Comparison of ENCODE assay signal across 8 cellular contexts in genomic region chr10:57338823-57339558, GRCh38.
DNase-seq lines count a peak whose midpoint lies in the region; ATAC-seq, FAIRE-seq and TF ChIP-seq lines count a peak whose summit lies in the region.

No MANE protein-coding gene starts in this region.

- ATAC-seq in HG02571 (IDR thresholded peaks at IDR 0.05; ENCODE audit: unreplicated experiment): no peak

- peak; percentile 61 for TF ChIP-seq CTCF in DOHH2 (IDR thresholded peaks at IDR 0.05; ENCODE audit: low read depth, low read length, poor library complexity, severe bottlenecking)
- no peak for TF ChIP-seq CTCF in GM20000 (IDR thresholded peaks at IDR 0.05; ENCODE audit: extremely low read depth, missing control alignments)
- TF ChIP-seq CTCF in WI38 (IDR thresholded peaks at IDR 0.05; ENCODE audit: low read depth, low read length): peak; percentile 50; the same call in 1 of the 2 replicates

- no peaks in the 10 kb centered on the region for H3K4me1 ChIP-seq in DOHH2 (ENCODE audit: control insufficient read depth, low read length)

- no peak overlapping the region for H3K27ac ChIP-seq in DOHH2 (ENCODE audit: low read depth, low read length)

- no peaks in the 10 kb centered on the region for H3K79me2 ChIP-seq in DOHH2 (ENCODE audit: control insufficient read depth, low read length)

- no peaks in the 10 kb centered on the region for H3K9me2 ChIP-seq in DOHH2 (replicated peaks; ENCODE audit: control insufficient read depth, low read length)

- no peaks in the 10 kb centered on the region for H4K20me1 ChIP-seq in DOHH2 (ENCODE audit: control insufficient read depth, insufficient read depth, low read depth, low read length)

- no peaks in the 10 kb centered on the region for H3K27me3 ChIP-seq in DOHH2 (ENCODE audit: control insufficient read depth, low read length)

- H3K9me3 ChIP-seq in DOHH2 (ENCODE audit: control insufficient read depth, insufficient read depth, low read length): peaks cover 6% of the 10 kb centered on the region

- no peaks in the 10 kb centered on the region for H3F3A ChIP-seq in DOHH2 (ENCODE audit: control insufficient read depth, insufficient read depth)

- DNase-seq in GM20000 (ENCODE audit: low spot score) (peak; percentile 48), KBM-7 (peak; percentile 34), iPS-NIHi7 (ENCODE audit: extremely low spot score) (peak; percentile 39), urothelium cell line (ENCODE audit: low spot score) (peak; percentile 48), mucosa of gallbladder (ENCODE audit: low spot score) (no peak)

- H3K4me3 ChIP-seq in DOHH2 (ENCODE audit: low read length) (no peak overlapping the region), WI38 (ENCODE audit: low read depth, low read length) (no peak overlapping the region)

- in situ Hi-C loops in KBM-7 (cut with MboI; ENCODE audit: low pct_unique_long_range_greater_than_20kb, low sequenced_read_pairs): no loop called here

- H3K4me2 ChIP-seq in DOHH2 (ENCODE audit: low read length): no peak overlapping the region

- no peaks in the 10 kb centered on the region for H3K36me3 ChIP-seq in DOHH2 (ENCODE audit: control insufficient read depth, low read length)

- no peak for FAIRE-seq in urothelium cell line (lab: Jason Lieb, UNC)
